ENCODE assay signal across 1 cellular context in genomic region chr5:65967288-65968066, GRCh38.
TF ChIP-seq lines count a peak whose summit lies in the region.

No MANE protein-coding gene starts in this region.

TF ChIP-seq in HepG2, 621 proteins besides CTCF, POLR2A, EP300 and RAD21:
- TF ChIP-seq TRIM24 (CRISPR knock-in tag; IDR thresholded peaks at IDR 0.05) (no peak), BCL6 (CRISPR knock-in tag; IDR thresholded peaks at IDR 0.05) (peak; percentile 56)
